ENCODE assay signal across 14 cellular contexts in the genomic region with DNA sequence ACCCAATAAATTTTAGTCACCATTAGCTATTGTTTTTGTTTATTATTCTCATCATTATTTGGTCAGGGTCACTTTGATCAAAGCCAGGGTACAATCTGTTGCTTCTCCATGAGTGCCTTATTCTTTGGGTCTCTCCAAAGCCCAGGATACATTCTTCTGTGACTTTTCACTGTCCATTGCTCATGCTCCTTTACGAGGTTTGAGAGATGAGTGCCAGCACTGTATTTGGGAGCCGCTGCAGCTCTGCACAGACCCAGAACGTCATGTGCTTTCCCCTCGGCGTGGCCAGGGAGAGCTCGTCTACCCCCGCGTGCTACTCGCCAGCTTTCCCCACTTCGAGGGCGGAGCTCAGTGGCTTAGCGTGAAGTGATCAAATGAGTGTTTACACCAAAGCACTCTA.
DNase-seq lines count a peak whose midpoint lies in the region; ATAC-seq, FAIRE-seq and TF ChIP-seq lines count a peak whose summit lies in the region.
"Had no signal": no experiment of that assay in that cellular context is flagged by ENCODE, and none has a peak within 500 bp of the region (broad histone marks: within the 10 kb centered on the region; RNA-seq: fewer than 3 reads in every experiment).

No MANE protein-coding gene starts in this region.

- H3K9me2 ChIP-seq in PC-3 (replicated peaks; ENCODE audit: low read length) = no peaks in the 10 kb centered on the region

- FAIRE-seq in GM12891 (lab: Jason Lieb, UNC) = no peak
- FAIRE-seq: G401.6, GM19239 had no signal

- DNase-seq in PC-3 = peak; percentile 67
- DNase-seq in fibroblast of gingiva (ENCODE audit: low read depth) = peak; percentile 83
- DNase-seq in transverse colon = peak; percentile 67
- no peak for DNase-seq in OCI-M1 (lab: John Stamatoyannopoulos, UW)
- no peak for DNase-seq in GM12891 (ENCODE audit: insufficient read length, low spot score)
- DNase-seq: activated T-cell treated with anti-CD3 and anti-CD28 coated beads for 4 hours; NCI-H510A; retina; stimulated activated naive B cell treated with anti-CD40 and anti-IgM and Interleukin-4, amounts not matched to agents 10 μg/mL and 1 μg/mL and 100 μg/mL, for 72 hours; T-helper 1 cell had no signal

- 0 out of 2 replicates have a peak overlapping the region, but pooled peaks have one; percentile 24 for H2AFZ ChIP-seq in PC-3 (ENCODE audit: low read length)

- WGBS in transverse colon (ENCODE audit: low coverage in 1 of 2), 2 donors = 67% methylated on average over 12 of the region's 12 CpGs; no CpG with 5 or more reads in 1 of the 2 donors

- H3K9ac ChIP-seq in PC-3 (ENCODE audit: low read length) (no peak overlapping the region; the same call in 1 of the 2 replicates), muscle layer of colon (ENCODE audit: low read length) (peak overlapping the region; percentile 23)

- ATAC-seq in PC-3 = peak; percentile 75
- ATAC-seq in HG02759 (IDR thresholded peaks at IDR 0.05; ENCODE audit: unreplicated experiment) = no peak
- ATAC-seq: stimulated activated naive B cell treated with anti-CD40 and anti-IgM and Interleukin-4, amounts not matched to agents 10 μg/mL and 1 μg/mL and 100 μg/mL, for 72 hours had no signal

- H3K4me3 ChIP-seq in PC-3 (ENCODE audit: low read length) (no peak overlapping the region; the same call in 1 of the 2 replicates), muscle layer of colon (ENCODE audit: low read depth in 1 of 2, low read length in 2 of 2) (no peak overlapping the region), transverse colon (no peak overlapping the region)

- no peaks in the 10 kb centered on the region for H3K79me2 ChIP-seq in PC-3 (ENCODE audit: low read length)

- H3K27ac ChIP-seq in PC-3 (ENCODE audit: low read length) (peak overlapping the region; percentile 66; the same call in 1 of the 2 replicates), muscle layer of colon (ENCODE audit: low read depth, low read length) (peak overlapping the region; percentile 94), transverse colon (peak overlapping the region; percentile 78 to 87 (median 83))

- no TSS peak for BruUV-seq in PC-3 (replicated peaks; lab: Mats Ljungman, UMichigan)

- H3K9me3 ChIP-seq in PC-3 (ENCODE audit: low read length) (no peaks in the 10 kb centered on the region), muscle layer of colon (ENCODE audit: low read length) (no peaks in the 10 kb centered on the region), transverse colon (no peaks in the 10 kb centered on the region)

- POLR2A ChIA-PET in PC-3 (lab: Charles Lee; ENCODE audit: unreplicated experiment) = no interaction called here

- H3K27me3 ChIP-seq in PC-3 (ENCODE audit: low read length) (no peaks in the 10 kb centered on the region), muscle layer of colon (ENCODE audit: control insufficient read depth in 1 of 2, insufficient read depth in 2 of 2, low read length in 2 of 2) (no peaks in the 10 kb centered on the region), transverse colon (peaks cover 6% of the 10 kb centered on the region)

- no peaks in the 10 kb centered on the region for H4K20me1 ChIP-seq in PC-3 (ENCODE audit: low read length)

- H3F3A ChIP-seq in PC-3 (ENCODE audit: low read length, unreplicated experiment) = no peaks in the 10 kb centered on the region

- H3K36me3 ChIP-seq in PC-3 (ENCODE audit: low read depth, low read length) (no peaks in the 10 kb centered on the region), muscle layer of colon (ENCODE audit: insufficient read depth, low read length) (no peaks in the 10 kb centered on the region), transverse colon (no peaks in the 10 kb centered on the region)

- TF ChIP-seq POLR2A in transverse colon (IDR thresholded peaks at IDR 0.05) = no peak
- no peak for TF ChIP-seq POLR2A in GM12891 (IDR thresholded peaks at IDR 0.05; ENCODE audit: low read depth, low read length)

- CTCF ChIA-PET in PC-3 (lab: Charles Lee) = no interaction called here

- H3K4me1 ChIP-seq in PC-3 (ENCODE audit: insufficient read depth, low read length) (peaks cover 22% of the 10 kb centered on the region), muscle layer of colon (ENCODE audit: insufficient read depth, low read length) (peaks cover 50% of the 10 kb centered on the region), transverse colon (peaks cover 18 to 29% (median 22%) of the 10 kb centered on the region in 4 donors)

- TF ChIP-seq EP300 in transverse colon (IDR thresholded peaks at IDR 0.05; ENCODE audit: low read depth) = peak; percentile 51

- intact Hi-C loops in PC-3 (cut with micrococcal nuclease) (loop anchor here (10.0 kb wide), 1 partner anchor 115 kb away; no protein-coding TSS in a partner anchor), transverse colon (cut with DNase I; ENCODE audit: low total_unique reads) (loop anchor here (2.0 to 10.0 kb wide), 2 partner anchors 25 to 125 kb away; a partner anchor contains a TSS)

- peak overlapping the region; percentile 79 for H3K4me2 ChIP-seq in PC-3 (ENCODE audit: low read length)

- TF ChIP-seq CTCF in PC-3 (conservative IDR thresholded peaks at IDR 0.05; ENCODE audit: low read depth, low read length) = no peak
- TF ChIP-seq CTCF in transverse colon (IDR thresholded peaks at IDR 0.05) = no peak

- in situ Hi-C loops in transverse colon (cut with MboI; ENCODE audit: low pct_ligation_motif_present in 1 of 4, low pct_unique_long_range_greater_than_20kb in 1 of 4, low sequenced_read_pairs in 3 of 4) = no loop called here

TF ChIP-seq in GM12891, 5 proteins besides CTCF, POLR2A, EP300 and RAD21:
- no peak for TF ChIP-seq POU2F2 (IDR thresholded peaks at IDR 0.05; ENCODE audit: low read depth, low read length)
- no peak for TF ChIP-seq PAX5 (IDR thresholded peaks at IDR 0.05; ENCODE audit: insufficient read depth, low read length, severe bottlenecking)
- no peak for TF ChIP-seq SPI1 (IDR thresholded peaks at IDR 0.05; ENCODE audit: low read depth, low read length)
- TF ChIP-seq POLR2AphosphoS5 (IDR thresholded peaks at IDR 0.05; ENCODE audit: low read depth, low read length) = no peak
- TF ChIP-seq TAF1 (IDR thresholded peaks at IDR 0.05; ENCODE audit: low read depth, low read length) = no peak

Comparison
In these comparisons a context has a peak if more than half of its experiments do, and no peak if none do; other contexts are left out.
1. DNase-seq: peak in PC-3 (single experiment), fibroblast of gingiva (single experiment) and transverse colon (single experiment); none in OCI-M1 (single experiment) and GM12891 (single experiment).
2. Peak in every context shown above with its lines, with median percentiles within 50 percentile points of each other: H3K27ac ChIP-seq.